Comparison of ENCODE assay signal across 6 cellular contexts in genomic region chr14:27958757-27959156, GRCh38.
"Had no signal": no experiment of that assay in that cellular context is flagged by ENCODE, and none has a peak within 500 bp of the region (broad histone marks: within the 10 kb centered on the region; RNA-seq: fewer than 3 reads in every experiment).

No MANE protein-coding gene starts in this region.

- H3K27ac ChIP-seq: HL-60 had no signal

- H3K4me3 ChIP-seq: K562 had no signal

- DNase-seq: IMR-90, KBM-7, KG1 had no signal

- ATAC-seq: K562 had no signal

- FAIRE-seq: HTR-8/SVneo, K562 had no signal
